ENCODE assay signal across 11 cellular contexts in the genomic region with DNA sequence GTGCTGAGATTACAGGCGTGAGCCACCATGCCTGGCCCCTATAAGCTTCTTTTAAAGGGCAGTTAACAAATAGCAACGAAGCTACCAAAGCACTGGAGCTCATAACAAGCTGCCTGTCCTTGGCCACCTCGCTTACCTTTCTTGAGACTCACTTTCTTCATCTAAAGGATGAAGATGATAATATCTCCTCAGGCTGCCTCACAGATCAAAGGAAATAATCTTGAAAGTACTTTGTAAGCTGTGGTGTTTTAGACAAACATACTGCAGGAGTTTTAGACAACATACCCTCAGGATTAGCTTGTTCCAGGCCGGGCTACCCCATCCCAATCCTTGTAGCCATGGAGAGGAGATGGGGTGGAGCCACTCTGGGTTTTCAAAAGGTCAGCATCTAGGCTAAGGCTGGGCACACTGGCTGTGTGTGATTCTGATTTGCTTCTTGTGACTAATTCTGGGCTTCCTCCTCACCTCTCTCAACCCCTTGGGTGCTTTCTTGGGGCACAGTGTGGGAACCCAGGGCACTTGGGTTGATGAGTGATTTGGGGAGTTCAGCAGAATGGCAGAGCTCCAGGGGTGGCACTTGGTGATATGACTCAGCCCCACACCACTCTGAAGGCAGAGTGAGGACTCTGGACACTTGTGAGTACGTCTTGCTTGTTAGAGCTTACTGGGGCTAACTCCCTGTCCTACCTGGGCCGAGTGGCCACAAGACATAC. TPM values are rescaled to one million over a fixed set of nuclear protein-coding genes. Genes with fewer than 3 reads are reported as not detected.
DNase-seq lines count a peak whose midpoint lies in the region; ATAC-seq, FAIRE-seq and TF ChIP-seq lines count a peak whose summit lies in the region.
"Had no signal": no experiment of that assay in that cellular context is flagged by ENCODE, and none has a peak within 500 bp of the region (broad histone marks: within the 10 kb centered on the region; RNA-seq: fewer than 3 reads in every experiment).

No MANE protein-coding gene starts in this region.

- no peak overlapping the region for H3K4me2 ChIP-seq in DND-41 (ENCODE audit: insufficient read depth, low read length)

- peak overlapping the region in 2 of 4 donors; percentile 25 to 49 for H3K4me3 Mint-ChIP-seq in IgD-negative memory B cell
- H3K4me3 Mint-ChIP-seq in central memory CD8-positive, alpha-beta T cell: no peak overlapping the region

- no peaks in the 10 kb centered on the region for H4K20me1 ChIP-seq in DND-41 (ENCODE audit: insufficient read depth, low read length)

- H3K4me1 ChIP-seq in DND-41 (ENCODE audit: insufficient read depth, low read length): no peaks in the 10 kb centered on the region

- H3K27ac Mint-ChIP-seq in IgD-negative memory B cell: peak overlapping the region; percentile 41 to 79 (median 46)
- peak overlapping the region; percentile 64 for H3K27ac Mint-ChIP-seq in central memory CD8-positive, alpha-beta T cell (ENCODE audit: low read depth)

- H3K4me1 Mint-ChIP-seq in IgD-negative memory B cell: peaks cover 24 to 50% (median 29%) of the 10 kb centered on the region in 3 donors
- H3K4me1 Mint-ChIP-seq in central memory CD8-positive, alpha-beta T cell: peaks cover 17% of the 10 kb centered on the region

- in situ Hi-C loops in GM13976 (cut with MboI; ENCODE audit: low sequenced_read_pairs, unreplicated experiment): no loop called here

- no peak overlapping the region for H2AFZ ChIP-seq in DND-41 (ENCODE audit: low read depth, low read length)

- no peak for DNase-seq in DND-41
- DNase-seq in central memory CD8-positive, alpha-beta T cell (ENCODE audit: low spot score in 2 of 2): peak; percentile 9 to 13
- DNase-seq in GM13976 (ENCODE audit: low spot score): no peak
- no peak for DNase-seq in HTR-8/SVneo (ENCODE audit: insufficient read length, low spot score)
- no peak for DNase-seq in H4 (ENCODE audit: low spot score)
- no peak for DNase-seq in NCI-H2029 treated with DMSO at 0.1 percent for 48 hours (lab: John Stamatoyannopoulos, UW)

- no peaks in the 10 kb centered on the region for H3K36me3 Mint-ChIP-seq in IgD-negative memory B cell
- H3K36me3 Mint-ChIP-seq in central memory CD8-positive, alpha-beta T cell (ENCODE audit: insufficient read depth): no peaks in the 10 kb centered on the region

- H3K27me3 ChIP-seq in DND-41 (ENCODE audit: insufficient read depth, low read length, poor library complexity): no peaks in the 10 kb centered on the region

- no peaks in the 10 kb centered on the region for H3K9me3 Mint-ChIP-seq in IgD-negative memory B cell
- H3K9me3 Mint-ChIP-seq in central memory CD8-positive, alpha-beta T cell: no peaks in the 10 kb centered on the region

- H3K9me3 ChIP-seq in DND-41 (ENCODE audit: insufficient read depth, low read length, severe bottlenecking): no peaks in the 10 kb centered on the region

- no peaks in the 10 kb centered on the region for H3K36me3 ChIP-seq in DND-41 (ENCODE audit: insufficient read depth, low read length)

- peaks cover 8% of the 10 kb centered on the region for H3K27me3 Mint-ChIP-seq in IgD-negative memory B cell
- H3K27me3 Mint-ChIP-seq in central memory CD8-positive, alpha-beta T cell: peaks cover 27% of the 10 kb centered on the region

- no peak for TF ChIP-seq CTCF in DND-41 (IDR thresholded peaks at IDR 0.05; ENCODE audit: borderline replicate concordance, extremely low read depth, low read length, poor library complexity, severe bottlenecking)
- TF ChIP-seq CTCF in GM13976 (IDR thresholded peaks at IDR 0.05; ENCODE audit: borderline replicate concordance, control extremely low read depth, extremely low read depth, insufficient read depth, missing control alignments): no peak

- peak; percentile 61 for ATAC-seq in DND-41 (ENCODE audit: insufficient read depth, low read depth)
- ATAC-seq in GM21423 (IDR thresholded peaks at IDR 0.05; ENCODE audit: unreplicated experiment): peak; percentile 54
- ATAC-seq in central memory CD8-positive, alpha-beta T cell (replicated peaks; ENCODE audit: extremely low read depth, poor library complexity, severe bottlenecking): peak; percentile 70
- ATAC-seq: K562 had no signal

- H3K27ac ChIP-seq in DND-41 (ENCODE audit: low read length): no peak overlapping the region

- FAIRE-seq in HTR-8/SVneo (lab: Jason Lieb, UNC): no peak
- FAIRE-seq: endothelial cell of umbilical vein, K562 had no signal

- H3K9ac ChIP-seq in DND-41 (ENCODE audit: low read depth, low read length): no peak overlapping the region

- no peaks in the 10 kb centered on the region for H3K79me2 ChIP-seq in DND-41 (ENCODE audit: insufficient read depth, low read length)

- no peak overlapping the region for H3K4me3 ChIP-seq in DND-41 (ENCODE audit: low read depth in 1 of 2, low read length in 2 of 2)
- H3K4me3 ChIP-seq: K562 had no signal

RNA-seq across cellular contexts. Expression of a gene that starts 5.2 kb away (rescaled TPM):
- polyA plus RNA-seq in IgD-negative memory B cell: 41.1 TPM
- not detected in 2 replicates for total RNA-seq in H4 (2014; rRNA removed; shearing (Covaris generic))
- total RNA-seq: endothelial cell of umbilical vein, K562, myocyte had no signal
- polyA plus RNA-seq: endothelial cell of umbilical vein, K562 had no signal

RNA-seq across cellular contexts. Expression of a gene that starts 16.7 kb away (rescaled TPM):
- polyA plus RNA-seq in IgD-negative memory B cell: not detected
- 0.55 and 1.1 TPM in 2 replicates for total RNA-seq in H4 (2014; rRNA removed; shearing (Covaris generic))
- polyA plus RNA-seq: endothelial cell of umbilical vein, K562 had no signal

Comparison
In these comparisons a context has a peak if more than half of its experiments do, and no peak if none do; other contexts are left out.
1. DNase-seq: peak in central memory CD8-positive, alpha-beta T cell (2 of 2); none in DND-41 (single experiment), GM13976 (single experiment), HTR-8/SVneo (single experiment), H4 (single experiment) and NCI-H2029 treated with DMSO at 0.1 percent for 48 hours (single experiment).
2. Peak in every context shown above with its lines, with median percentiles within 50 percentile points of each other: ATAC-seq.